ENCODE assay signal across 1 cellular context in the genomic region with DNA sequence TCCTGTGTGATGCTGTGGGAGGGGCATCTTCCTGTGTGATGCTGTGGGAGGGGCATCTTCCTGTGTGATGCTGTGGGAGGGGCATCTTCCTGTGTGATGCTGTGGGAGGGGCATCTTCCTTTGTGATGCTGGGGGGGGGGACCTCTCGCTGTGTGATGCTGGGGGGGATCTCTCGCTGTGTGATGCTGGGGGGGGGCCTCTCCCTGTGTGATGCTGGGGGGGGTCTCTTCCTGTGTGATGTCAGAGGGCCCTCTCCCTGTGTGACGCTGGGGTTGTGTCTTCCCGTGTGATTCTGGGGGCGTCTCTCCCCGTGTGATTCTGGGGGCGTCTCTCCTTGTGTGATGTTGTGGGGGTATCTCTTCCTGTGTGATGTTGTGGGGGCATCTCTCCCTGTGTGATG.
TF ChIP-seq lines count a peak whose summit lies in the region.

No MANE protein-coding gene starts in this region.

TF ChIP-seq in GM23338, 12 proteins besides CTCF, POLR2A, EP300 and RAD21 (continued from another document):
- TF ChIP-seq, protein P1, sequence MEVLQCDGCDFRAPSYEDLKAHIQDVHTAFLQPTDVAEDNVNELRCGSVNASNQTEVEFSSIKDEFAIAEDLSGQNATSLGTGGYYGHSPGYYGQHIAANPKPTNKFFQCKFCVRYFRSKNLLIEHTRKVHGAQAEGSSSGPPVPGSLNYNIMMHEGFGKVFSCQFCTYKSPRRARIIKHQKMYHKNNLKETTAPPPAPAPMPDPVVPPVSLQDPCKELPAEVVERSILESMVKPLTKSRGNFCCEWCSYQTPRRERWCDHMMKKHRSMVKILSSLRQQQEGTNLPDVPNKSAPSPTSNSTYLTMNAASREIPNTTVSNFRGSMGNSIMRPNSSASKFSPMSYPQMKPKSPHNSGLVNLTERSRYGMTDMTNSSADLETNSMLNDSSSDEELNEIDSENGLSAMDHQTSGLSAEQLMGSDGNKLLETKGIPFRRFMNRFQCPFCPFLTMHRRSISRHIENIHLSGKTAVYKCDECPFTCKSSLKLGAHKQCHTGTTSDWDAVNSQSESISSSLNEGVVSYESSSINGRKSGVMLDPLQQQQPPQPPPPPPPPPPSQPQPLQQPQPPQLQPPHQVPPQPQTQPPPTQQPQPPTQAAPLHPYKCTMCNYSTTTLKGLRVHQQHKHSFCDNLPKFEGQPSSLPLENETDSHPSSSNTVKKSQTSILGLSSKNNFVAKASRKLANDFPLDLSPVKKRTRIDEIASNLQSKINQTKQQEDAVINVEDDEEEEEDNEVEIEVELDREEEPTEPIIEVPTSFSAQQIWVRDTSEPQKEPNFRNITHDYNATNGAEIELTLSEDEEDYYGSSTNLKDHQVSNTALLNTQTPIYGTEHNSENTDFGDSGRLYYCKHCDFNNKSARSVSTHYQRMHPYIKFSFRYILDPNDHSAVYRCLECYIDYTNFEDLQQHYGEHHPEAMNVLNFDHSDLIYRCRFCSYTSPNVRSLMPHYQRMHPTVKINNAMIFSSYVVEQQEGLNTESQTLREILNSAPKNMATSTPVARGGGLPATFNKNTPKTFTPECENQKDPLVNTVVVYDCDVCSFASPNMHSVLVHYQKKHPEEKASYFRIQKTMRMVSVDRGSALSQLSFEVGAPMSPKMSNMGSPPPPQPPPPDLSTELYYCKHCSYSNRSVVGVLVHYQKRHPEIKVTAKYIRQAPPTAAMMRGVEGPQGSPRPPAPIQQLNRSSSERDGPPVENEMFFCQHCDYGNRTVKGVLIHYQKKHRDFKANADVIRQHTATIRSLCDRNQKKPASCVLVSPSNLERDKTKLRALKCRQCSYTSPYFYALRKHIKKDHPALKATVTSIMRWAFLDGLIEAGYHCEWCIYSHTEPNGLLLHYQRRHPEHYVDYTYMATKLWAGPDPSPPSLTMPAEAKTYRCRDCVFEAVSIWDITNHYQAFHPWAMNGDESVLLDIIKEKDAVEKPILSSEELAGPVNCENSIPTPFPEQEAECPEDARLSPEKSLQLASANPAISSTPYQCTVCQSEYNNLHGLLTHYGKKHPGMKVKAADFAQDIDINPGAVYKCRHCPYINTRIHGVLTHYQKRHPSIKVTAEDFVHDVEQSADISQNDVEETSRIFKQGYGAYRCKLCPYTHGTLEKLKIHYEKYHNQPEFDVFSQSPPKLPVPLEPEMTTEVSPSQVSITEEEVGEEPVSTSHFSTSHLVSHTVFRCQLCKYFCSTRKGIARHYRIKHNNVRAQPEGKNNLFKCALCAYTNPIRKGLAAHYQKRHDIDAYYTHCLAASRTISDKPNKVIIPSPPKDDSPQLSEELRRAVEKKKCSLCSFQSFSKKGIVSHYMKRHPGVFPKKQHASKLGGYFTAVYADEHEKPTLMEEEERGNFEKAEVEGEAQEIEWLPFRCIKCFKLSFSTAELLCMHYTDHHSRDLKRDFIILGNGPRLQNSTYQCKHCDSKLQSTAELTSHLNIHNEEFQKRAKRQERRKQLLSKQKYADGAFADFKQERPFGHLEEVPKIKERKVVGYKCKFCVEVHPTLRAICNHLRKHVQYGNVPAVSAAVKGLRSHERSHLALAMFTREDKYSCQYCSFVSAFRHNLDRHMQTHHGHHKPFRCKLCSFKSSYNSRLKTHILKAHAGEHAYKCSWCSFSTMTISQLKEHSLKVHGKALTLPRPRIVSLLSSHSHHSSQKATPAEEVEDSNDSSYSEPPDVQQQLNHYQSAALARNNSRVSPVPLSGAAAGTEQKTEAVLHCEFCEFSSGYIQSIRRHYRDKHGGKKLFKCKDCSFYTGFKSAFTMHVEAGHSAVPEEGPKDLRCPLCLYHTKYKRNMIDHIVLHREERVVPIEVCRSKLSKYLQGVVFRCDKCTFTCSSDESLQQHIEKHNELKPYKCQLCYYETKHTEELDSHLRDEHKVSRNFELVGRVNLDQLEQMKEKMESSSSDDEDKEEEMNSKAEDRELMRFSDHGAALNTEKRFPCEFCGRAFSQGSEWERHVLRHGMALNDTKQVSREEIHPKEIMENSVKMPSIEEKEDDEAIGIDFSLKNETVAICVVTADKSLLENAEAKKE (CRISPR knock-in tag; IDR thresholded peaks at IDR 0.05): no peak
- TF ChIP-seq ZNF114 (CRISPR knock-in tag; IDR thresholded peaks at IDR 0.05) (no peak), POLR2AphosphoS5 (IDR thresholded peaks at IDR 0.05; ENCODE audit: low read depth) (no peak)
